Comparison of ENCODE assay signal across 9 cellular contexts in genomic region chr5:94893404-94894145, GRCh38.
DNase-seq lines count a peak whose midpoint lies in the region; ATAC-seq, FAIRE-seq and TF ChIP-seq lines count a peak whose summit lies in the region.
"Had no signal": no experiment of that assay in that cellular context is flagged by ENCODE, and none has a peak within 500 bp of the region (broad histone marks: within the 10 kb centered on the region; RNA-seq: fewer than 3 reads in every experiment).

No MANE protein-coding gene starts in this region.

- H4K20me1 ChIP-seq in hepatocyte (ENCODE audit: insufficient read depth, poor library complexity, severe bottlenecking) = no peaks in the 10 kb centered on the region

- TF ChIP-seq CTCF in hepatocyte (IDR thresholded peaks at IDR 0.05; ENCODE audit: poor library complexity) (peak; percentile 45), Peyer's patch (IDR thresholded peaks at IDR 0.05) (no peak)

- peak; percentile 7 for DNase-seq in ACHN
- DNase-seq in GM18507 (ENCODE audit: extremely low spot score, insufficient read length, low read depth) = no peak
- DNase-seq in SHP77 (lab: John Stamatoyannopoulos, UW) = peak; percentile 43 to 63
- no peak for DNase-seq in hepatocyte (ENCODE audit: low spot score)
- no peak for DNase-seq in activated CD8-positive, alpha-beta memory T cell treated with anti-CD3 and anti-CD28 coated beads, Interleukin-2, amount 10 ng/mL, durations not matched to agents 7 days and 5 days
- DNase-seq in Peyer's patch = no peak

- H3K4me3 ChIP-seq in hepatocyte = no peak overlapping the region
- H3K4me3 ChIP-seq in Peyer's patch = no peak overlapping the region

- peaks cover 12% of the 10 kb centered on the region for H3K27me3 Mint-ChIP-seq in activated CD8-positive, alpha-beta memory T cell treated with anti-CD3 and anti-CD28 coated beads, Interleukin-2, amount 10 ng/mL, durations not matched to agents 7 days and 5 days

- no peak overlapping the region for H3K4me3 Mint-ChIP-seq in activated CD8-positive, alpha-beta memory T cell treated with anti-CD3 and anti-CD28 coated beads, Interleukin-2, amount 10 ng/mL, durations not matched to agents 7 days and 5 days
- H3K4me3 Mint-ChIP-seq: activated T-helper 17 cell treated with anti-CD3 and anti-CD28 coated beads, Interleukin-2, amount 50 U/mL, for 72 hours had no signal

- no peak for TF ChIP-seq POLR2A in Peyer's patch (IDR thresholded peaks at IDR 0.05)

- no peaks in the 10 kb centered on the region for H3K36me3 ChIP-seq in hepatocyte (replicated peaks; ENCODE audit: insufficient read depth, low read depth)
- no peaks in the 10 kb centered on the region for H3K36me3 ChIP-seq in Peyer's patch

- H3K9me3 ChIP-seq in hepatocyte (ENCODE audit: low read depth) = no peaks in the 10 kb centered on the region
- no peaks in the 10 kb centered on the region for H3K9me3 ChIP-seq in Peyer's patch

- H3K4me1 Mint-ChIP-seq in activated CD8-positive, alpha-beta memory T cell treated with anti-CD3 and anti-CD28 coated beads, Interleukin-2, amount 10 ng/mL, durations not matched to agents 7 days and 5 days = no peaks in the 10 kb centered on the region
- H3K4me1 Mint-ChIP-seq: activated T-helper 17 cell treated with anti-CD3 and anti-CD28 coated beads, Interleukin-2, amount 50 U/mL, for 72 hours had no signal

- WGBS in hepatocyte (ENCODE audit: low lambda C conversion rate, missing lambda C conversion rate) = 22% methylated on average over 5 of the region's 5 CpGs

- no peak overlapping the region for H2AFZ ChIP-seq in hepatocyte

- H3K9me3 Mint-ChIP-seq in activated CD8-positive, alpha-beta memory T cell treated with anti-CD3 and anti-CD28 coated beads, Interleukin-2, amount 10 ng/mL, durations not matched to agents 7 days and 5 days (ENCODE audit: low read depth) = no peaks in the 10 kb centered on the region
- H3K9me3 Mint-ChIP-seq: activated T-helper 17 cell treated with anti-CD3 and anti-CD28 coated beads, Interleukin-2, amount 50 U/mL, for 72 hours had no signal

- H3K27ac ChIP-seq in hepatocyte = no peak overlapping the region
- no peak overlapping the region for H3K27ac ChIP-seq in Peyer's patch

- H3K27ac Mint-ChIP-seq in activated CD8-positive, alpha-beta memory T cell treated with anti-CD3 and anti-CD28 coated beads, Interleukin-2, amount 10 ng/mL, durations not matched to agents 7 days and 5 days = no peak overlapping the region
- H3K27ac Mint-ChIP-seq: activated T-helper 17 cell treated with anti-CD3 and anti-CD28 coated beads, Interleukin-2, amount 50 U/mL, for 72 hours had no signal

- H3K4me1 ChIP-seq in hepatocyte (ENCODE audit: insufficient read depth) = no peaks in the 10 kb centered on the region
- H3K4me1 ChIP-seq in Peyer's patch = no peaks in the 10 kb centered on the region

- H3K9me2 ChIP-seq in hepatocyte (replicated peaks; ENCODE audit: insufficient read depth) = no peaks in the 10 kb centered on the region

- no peaks in the 10 kb centered on the region for H3K79me2 ChIP-seq in hepatocyte

- H3K4me2 ChIP-seq in hepatocyte = no peak overlapping the region

- no peak for ATAC-seq in activated CD8-positive, alpha-beta memory T cell treated with anti-CD3 and anti-CD28 coated beads, Interleukin-2, amount 10 ng/mL, durations not matched to agents 7 days and 5 days
- no peak for ATAC-seq in HG03280 (IDR thresholded peaks at IDR 0.05; ENCODE audit: unreplicated experiment)
- no peak for ATAC-seq in GM19328 (IDR thresholded peaks at IDR 0.05; ENCODE audit: unreplicated experiment)
- ATAC-seq: activated T-helper 17 cell treated with anti-CD3 and anti-CD28 coated beads, Interleukin-2, amount 50 U/mL, for 72 hours had no signal

- H3K36me3 Mint-ChIP-seq in activated CD8-positive, alpha-beta memory T cell treated with anti-CD3 and anti-CD28 coated beads, Interleukin-2, amount 10 ng/mL, durations not matched to agents 7 days and 5 days = no peaks in the 10 kb centered on the region

- in situ Hi-C loops in ACHN (cut with HindIII; ENCODE audit: low pct_ligation_motif_present, low pct_unique_long_range_greater_than_20kb, low sequenced_read_pairs) = no loop called here

- CTCF ChIA-PET in activated CD8-positive, alpha-beta memory T cell treated with anti-CD3 and anti-CD28 coated beads, Interleukin-2, amount 10 ng/mL, durations not matched to agents 7 days and 5 days (lab: Charles Lee) = interaction anchor here (0.8 to 1.2 kb wide), 4 partner anchors 12 to 1092 kb away, joined by 3 to 4 read pairs (median 3); no protein-coding TSS in a partner anchor

- peak; percentile 5 for FAIRE-seq in GM18507 (lab: Jason Lieb, UNC)

- no peaks in the 10 kb centered on the region for H3K27me3 ChIP-seq in hepatocyte
- no peaks in the 10 kb centered on the region for H3K27me3 ChIP-seq in Peyer's patch

Comparison
In these comparisons a context has a peak if more than half of its experiments do, and no peak if none do; other contexts are left out.
1. DNase-seq: peak in ACHN (single experiment) and SHP77 (2 of 2); none in GM18507 (single experiment), hepatocyte (single experiment), activated CD8-positive, alpha-beta memory T cell treated with anti-CD3 and anti-CD28 coated beads, Interleukin-2, amount 10 ng/mL, durations not matched to agents 7 days and 5 days (single experiment) and Peyer's patch (0 of 3).